Comparison of ENCODE assay signal across 9 cellular contexts in the genomic region with DNA sequence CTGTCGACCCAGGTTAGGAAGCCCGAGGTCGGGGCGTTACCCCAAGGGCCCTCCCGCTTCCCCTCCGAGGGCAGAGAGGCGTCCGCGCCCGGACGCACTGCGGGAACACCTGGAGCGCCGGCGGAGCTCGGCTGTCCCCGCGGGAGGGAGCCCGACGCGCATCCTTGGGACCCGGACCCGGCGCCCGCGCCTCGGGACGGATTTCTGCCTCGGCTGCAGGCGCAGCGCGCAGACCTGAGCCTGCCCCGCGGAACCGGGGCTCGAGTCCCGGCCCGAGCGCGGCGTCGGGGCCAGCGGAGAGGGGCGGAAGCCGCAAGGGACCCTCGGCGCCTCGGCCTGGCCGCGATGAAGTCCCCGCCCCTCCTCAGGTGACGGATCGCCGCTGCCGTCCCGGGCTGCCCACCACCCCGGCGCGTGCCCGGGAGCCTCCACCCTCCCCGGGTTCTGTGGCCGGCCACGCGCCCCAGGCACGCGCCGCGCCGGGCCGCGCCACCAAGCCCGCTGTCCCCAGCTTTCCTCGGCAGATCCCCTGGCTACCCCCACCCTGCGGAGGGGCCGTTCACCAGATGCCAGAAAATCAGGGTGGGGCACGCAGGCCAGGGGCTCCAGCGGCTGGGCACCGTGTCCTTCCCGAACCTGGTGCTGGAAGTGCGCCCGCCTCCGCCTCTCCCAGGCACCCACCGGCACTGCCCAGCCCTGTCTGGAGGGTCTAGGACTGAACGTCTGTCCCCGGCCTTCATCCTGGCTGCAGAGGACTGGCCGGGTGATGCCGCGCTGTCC. TPM values are rescaled to one million over a fixed set of nuclear protein-coding genes. Genes with fewer than 3 reads are reported as not detected.
DNase-seq lines count a peak whose midpoint lies in the region; ATAC-seq and TF ChIP-seq lines count a peak whose summit lies in the region.
"Had no signal": no experiment of that assay in that cellular context is flagged by ENCODE, and none has a peak within 500 bp of the region (broad histone marks: within the 10 kb centered on the region; RNA-seq: fewer than 3 reads in every experiment).

No MANE protein-coding gene starts in this region.

- no peak overlapping the region for H3K27ac Mint-ChIP-seq in brain

- H3K4me1 ChIP-seq in HUES48 (ENCODE audit: control insufficient read depth, insufficient read depth, low read length) (peaks cover 20% of the 10 kb centered on the region), mononuclear cell (ENCODE audit: insufficient read depth, low read length) (peaks cover 25% of the 10 kb centered on the region)

- H3K36me3 ChIP-seq in HUES48 (ENCODE audit: control insufficient read depth, insufficient read depth, low read length): peaks cover 11% of the 10 kb centered on the region; the same call in 1 of the 2 replicates

- peaks cover 36% of the 10 kb centered on the region for H3K4me1 Mint-ChIP-seq in brain

- peak overlapping the region; percentile 83 to 89 (median 87) for H3K4me3 Mint-ChIP-seq in brain

- ATAC-seq in GM19452 (IDR thresholded peaks at IDR 0.05; ENCODE audit: unreplicated experiment) (peak; percentile 20), HG02610 (IDR thresholded peaks at IDR 0.05; ENCODE audit: unreplicated experiment) (no peak), GM19324 (IDR thresholded peaks at IDR 0.05; ENCODE audit: low FRiP score, unreplicated experiment) (no peak)

- H3K9me3 Mint-ChIP-seq in brain: peaks cover 0 to 13% (median 11%) of the 10 kb centered on the region in 5 experiments

- TF ChIP-seq CTCF in brain (conservative IDR thresholded peaks at IDR 0.05): no peak

- no peak for DNase-seq in NCI-H774 (lab: John Stamatoyannopoulos, UW)
- no peak for DNase-seq in dermis blood vessel endothelial cell

- H3K4me3 ChIP-seq in HUES48 (ENCODE audit: low read depth, low read length) (peak overlapping the region; percentile 96), mononuclear cell (ENCODE audit: low read length) (peak overlapping the region; percentile 49)
- H3K4me3 ChIP-seq: lung had no signal

- peak overlapping the region; percentile 76; the same call in 1 of the 2 replicates for H3K9ac ChIP-seq in HUES48 (ENCODE audit: low read depth, low read length)

- no peaks in the 10 kb centered on the region for H3K36me3 Mint-ChIP-seq in brain

- H3K9me3 ChIP-seq in HUES48 (ENCODE audit: control insufficient read depth, insufficient read depth, low read length) (no peaks in the 10 kb centered on the region), mononuclear cell (ENCODE audit: low read depth, low read length) (no peaks in the 10 kb centered on the region)

- peak overlapping the region; percentile 37 for H3K27ac ChIP-seq in HUES48 (ENCODE audit: low read depth, low read length)

- H3K27me3 ChIP-seq in HUES48 (ENCODE audit: control insufficient read depth, insufficient read depth, low read length) (no peaks in the 10 kb centered on the region), mononuclear cell (ENCODE audit: insufficient read depth, low read length) (peaks cover 87% of the 10 kb centered on the region)

- H3K27me3 Mint-ChIP-seq in brain: peaks cover 88% of the 10 kb centered on the region

RNA-seq across cellular contexts. Expression of a gene that starts 0.4 kb away (rescaled TPM):
- 8.0 TPM for polyA plus RNA-seq in brain (ENCODE audit: insufficient read depth, low read depth, low replicate concordance)
- total RNA-seq in mononuclear cell (0.52 TPM), dermis blood vessel endothelial cell (not detected in 2 replicates)

RNA-seq across cellular contexts. Expression of a gene that starts 23.2 kb away (rescaled TPM):
- polyA plus RNA-seq in brain (ENCODE audit: insufficient read depth, low read depth, low replicate concordance): 16.6 TPM
- total RNA-seq in mononuclear cell: 10.0 TPM
- total RNA-seq in dermis blood vessel endothelial cell: 24.5 and 27.2 TPM in 2 replicates

RNA-seq across cellular contexts. Expression of a gene that starts 23.4 kb away (rescaled TPM):
- 97.6 TPM for polyA plus RNA-seq in brain (ENCODE audit: insufficient read depth, low read depth, low replicate concordance)
- 22.5 TPM for total RNA-seq in mononuclear cell
- 58.7 and 76.3 TPM in 2 replicates for total RNA-seq in dermis blood vessel endothelial cell

RNA-seq across cellular contexts. Expression of a gene that starts 52.1 kb away (rescaled TPM):
- polyA plus RNA-seq in brain (ENCODE audit: insufficient read depth, low read depth, low replicate concordance): 102 TPM
- total RNA-seq in mononuclear cell (36.5 TPM), dermis blood vessel endothelial cell (40.7 and 42.0 TPM in 2 replicates)

RNA-seq across cellular contexts. Expression of a gene that starts 52.8 kb away (rescaled TPM):
- 44.1 TPM for polyA plus RNA-seq in brain (ENCODE audit: insufficient read depth, low read depth, low replicate concordance)
- total RNA-seq in mononuclear cell (17.0 TPM), dermis blood vessel endothelial cell (20.6 and 38.5 TPM in 2 replicates)
